8 cellular contexts compared by ENCODE assay signal in the genomic region with DNA sequence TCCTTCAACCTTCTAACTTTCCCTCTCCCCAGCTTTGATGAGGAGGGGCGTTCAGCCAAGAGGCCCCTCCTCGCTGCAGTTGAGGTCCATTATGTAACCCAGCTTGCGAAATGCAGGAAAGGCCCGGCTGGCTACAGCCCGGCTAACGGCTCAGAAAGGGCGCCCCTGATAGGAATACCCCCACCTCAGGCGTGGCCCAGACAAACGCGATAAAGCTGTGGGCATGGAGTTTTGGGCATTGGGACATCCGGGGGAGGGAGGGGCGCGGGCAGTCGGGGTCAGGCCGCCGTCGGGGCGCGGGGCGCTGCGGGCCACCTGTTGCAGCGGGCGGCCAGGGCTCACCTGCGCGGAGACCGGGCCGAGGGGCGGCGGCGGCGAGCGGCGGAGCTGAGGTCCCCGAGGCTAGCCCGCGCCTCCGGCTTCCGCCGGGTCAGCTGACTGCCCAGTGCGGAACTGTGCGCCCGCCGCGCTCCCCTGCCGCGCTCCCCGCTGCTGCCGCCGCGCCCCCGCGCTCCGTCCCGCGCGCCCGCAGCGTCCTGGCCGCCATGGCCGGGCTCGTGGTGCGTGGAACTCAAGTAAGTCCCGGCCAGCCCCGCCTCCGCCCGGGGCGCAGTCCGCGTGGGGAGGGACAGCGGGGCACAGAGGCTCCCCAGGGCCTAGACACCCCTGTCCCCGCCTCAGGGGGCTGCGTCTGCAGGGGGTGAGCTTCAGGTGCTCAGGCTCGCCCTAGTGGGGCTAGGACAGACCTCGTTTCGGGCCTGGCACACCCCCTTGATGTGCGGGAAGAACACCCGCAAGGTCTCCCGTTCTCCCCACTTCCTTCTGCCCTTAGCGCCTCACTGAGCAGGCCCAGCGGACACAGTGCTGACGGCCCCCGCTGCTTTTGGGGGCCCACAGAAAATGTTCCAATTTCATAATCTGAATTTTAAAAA. TPM values are rescaled to one million over a fixed set of nuclear protein-coding genes. Genes with fewer than 3 reads are reported as not detected.
DNase-seq lines count a peak whose midpoint lies in the region; ATAC-seq and TF ChIP-seq lines count a peak whose summit lies in the region.

A gene (plus strand): TSS at position 445 of the 932 bp plus-strand sequence.

- DNase-seq in AG08396 (ENCODE audit: low spot score) (peak; percentile 52), ascending aorta (ENCODE audit: low spot score in 2 of 2) (peak in 1 of 2 donors; percentile 71), skeletal muscle cell (ENCODE audit: low read depth) (no peak)
- no peak for DNase-seq in stimulated activated effector memory CD8-positive, alpha-beta T cell treated with anti-CD3 and anti-CD28 coated beads, Interleukin-12 subunit alpha, Interleukin-12 subunit beta, amount 100 ng/mL, for 72 hours (ENCODE audit: low spot score in 2 of 2)
- no peak for DNase-seq in stimulated activated CD4-positive, alpha-beta T cell treated with anti-CD3 and anti-CD28 coated beads, Interleukin-1b, Interleukin-23, amount 100 ng/mL, for 48 hours

- no peak for TF ChIP-seq CTCF in ascending aorta (IDR thresholded peaks at IDR 0.05)

- no peak within 1 kb of the TSS for H3K4me3 Mint-ChIP-seq in stimulated activated effector memory CD8-positive, alpha-beta T cell treated with anti-CD3 and anti-CD28 coated beads, Interleukin-12 subunit alpha, Interleukin-12 subunit beta, amount 100 ng/mL, for 72 hours

- H3K27ac Mint-ChIP-seq in stimulated activated effector memory CD8-positive, alpha-beta T cell treated with anti-CD3 and anti-CD28 coated beads, Interleukin-12 subunit alpha, Interleukin-12 subunit beta, amount 100 ng/mL, for 72 hours, result no peak within 1 kb of the TSS

- H3K4me1 ChIP-seq in ascending aorta (peaks cover 0 to 12% of the 10 kb centered on the region in 2 donors), iPS-15b (ENCODE audit: control insufficient read depth, insufficient read depth, low read length) (peaks cover 19% of the 10 kb centered on the region)

- H3K4me1 Mint-ChIP-seq in stimulated activated effector memory CD8-positive, alpha-beta T cell treated with anti-CD3 and anti-CD28 coated beads, Interleukin-12 subunit alpha, Interleukin-12 subunit beta, amount 100 ng/mL, for 72 hours, result no peaks in the 10 kb centered on the region

- H3K27ac ChIP-seq in ascending aorta, result peak within 1 kb of the TSS; percentile 39 to 42

- H3K27me3 ChIP-seq in ascending aorta, result no peaks in the 10 kb centered on the region
- H3K27me3 ChIP-seq in iPS-15b (ENCODE audit: control insufficient read depth, insufficient read depth, low read length), result peaks cover 92% of the 10 kb centered on the region

- no peak within 1 kb of the TSS for H3K9ac ChIP-seq in iPS-15b (ENCODE audit: low read depth, low read length)

- no peaks in the 10 kb centered on the region for H3K9me3 ChIP-seq in ascending aorta
- no peaks in the 10 kb centered on the region for H3K9me3 ChIP-seq in iPS-15b (ENCODE audit: control insufficient read depth, insufficient read depth, low read length)

- intact Hi-C loops in ascending aorta (cut with DNase I), result loop anchor here (1.0 to 5.0 kb wide), 2 partner anchors 22 to 191 kb away; no protein-coding TSS in a partner anchor

- ATAC-seq in HG02678 (IDR thresholded peaks at IDR 0.05; ENCODE audit: unreplicated experiment) (peak; percentile 71), HG02970 (IDR thresholded peaks at IDR 0.05; ENCODE audit: low FRiP score, unreplicated experiment) (no peak)
- no peak for ATAC-seq in stimulated activated effector memory CD8-positive, alpha-beta T cell treated with anti-CD3 and anti-CD28 coated beads, Interleukin-12 subunit alpha, Interleukin-12 subunit beta, amount 100 ng/mL, for 72 hours

- H3K36me3 ChIP-seq in ascending aorta, result no peaks in the 10 kb centered on the region
- no peaks in the 10 kb centered on the region for H3K36me3 ChIP-seq in iPS-15b (ENCODE audit: control insufficient read depth, insufficient read depth, low read length)

- H3K9me3 Mint-ChIP-seq in stimulated activated effector memory CD8-positive, alpha-beta T cell treated with anti-CD3 and anti-CD28 coated beads, Interleukin-12 subunit alpha, Interleukin-12 subunit beta, amount 100 ng/mL, for 72 hours, result no peaks in the 10 kb centered on the region

- no peaks in the 10 kb centered on the region for H3K36me3 Mint-ChIP-seq in stimulated activated effector memory CD8-positive, alpha-beta T cell treated with anti-CD3 and anti-CD28 coated beads, Interleukin-12 subunit alpha, Interleukin-12 subunit beta, amount 100 ng/mL, for 72 hours

- peak within 1 kb of the TSS; percentile 78 to 85 for H3K4me3 ChIP-seq in ascending aorta
- peak within 1 kb of the TSS; percentile 39 for H3K4me3 ChIP-seq in iPS-15b (ENCODE audit: low read depth, low read length)
- peak within 1 kb of the TSS; percentile 36 for H3K4me3 ChIP-seq in skeletal muscle cell (ENCODE audit: low read depth, low read length)

RNA-seq across cellular contexts. Expression of the gene that starts here (rescaled TPM):
- 0.96 TPM for total RNA-seq in ascending aorta
